16 cellular contexts compared by ENCODE assay signal in the genomic region with DNA sequence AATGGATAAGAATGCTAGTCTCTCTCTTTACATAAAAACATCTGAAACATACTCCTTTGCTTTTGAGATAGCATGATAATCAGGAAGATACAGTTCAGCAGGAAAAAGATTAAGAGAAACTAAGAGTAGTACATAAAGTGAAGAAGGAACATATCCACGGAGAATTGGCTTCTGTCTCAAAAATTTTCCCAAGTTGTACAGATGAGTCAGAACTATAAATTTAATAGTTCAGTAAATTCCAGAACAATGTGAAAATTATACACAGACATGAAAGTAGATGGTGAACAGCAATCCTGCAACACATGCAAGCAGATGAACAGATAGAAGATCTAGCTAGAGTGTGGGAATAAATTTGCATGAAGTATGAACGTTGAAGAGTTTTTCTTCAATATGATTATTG.
A peak's percentile ranks its signal among the peaks of the same experiment; 100 is the strongest.
DNase-seq lines count a peak whose midpoint lies in the region; ATAC-seq and TF ChIP-seq lines count a peak whose summit lies in the region.
"Had no signal": no experiment of that assay in that cellular context is flagged by ENCODE, and none has a peak within 500 bp of the region (broad histone marks: within the 10 kb centered on the region; RNA-seq: fewer than 3 reads in every experiment).

No MANE protein-coding gene starts in this region.

- ATAC-seq in GM18511 (IDR thresholded peaks at IDR 0.05; ENCODE audit: unreplicated experiment) (no peak), GM21526 (IDR thresholded peaks at IDR 0.05; ENCODE audit: low FRiP score, unreplicated experiment) (no peak)

- no peak overlapping the region for H3K4me3 ChIP-seq in foreskin fibroblast (ENCODE audit: low read depth in 1 of 2, low read length in 2 of 2)
- H3K4me3 ChIP-seq: BLaER1 treated with 17β-estradiol and CSF1 and Interleukin-3, amounts not matched to agents 10 nM and 100 nM; HAP-1 had no signal

- no peak for TF ChIP-seq CTCF in foreskin fibroblast (IDR thresholded peaks at IDR 0.05; ENCODE audit: low read depth, low read length)

- DNase-seq in GM03348 (ENCODE audit: low spot score) = peak; percentile 4
- DNase-seq in NCI-H526 treated with DMSO at 0.1 percent for 48 hours (lab: John Stamatoyannopoulos, UW) = peak; percentile 4
- DNase-seq in foreskin fibroblast = peak; percentile 9 to 40
- no peak for DNase-seq in activated effector memory CD4-positive, alpha-beta T cell treated with anti-CD3 and anti-CD28 coated beads, Interleukin-2, amount 50 U/mL, for 16 hours
- no peak for DNase-seq in dedifferentiated amniotic fluid mesenchymal stem cell (ENCODE audit: extremely low spot score)
- DNase-seq: CD8-positive, alpha-beta memory T cell; DMS79; KG1; NCI-H1092 treated with DMSO at 0.1 percent for 48 hours; NCI-H1694; NCI-H510A treated with DMSO at 0.1 percent for 48 hours; SHP77 had no signal

Comparison
In these comparisons a context has a peak if more than half of its experiments do, and no peak if none do; other contexts are left out.
1. DNase-seq: peak in GM03348 (single experiment), NCI-H526 treated with DMSO at 0.1 percent for 48 hours (single experiment) and foreskin fibroblast (2 of 2); none in activated effector memory CD4-positive, alpha-beta T cell treated with anti-CD3 and anti-CD28 coated beads, Interleukin-2, amount 50 U/mL, for 16 hours (single experiment) and dedifferentiated amniotic fluid mesenchymal stem cell (single experiment).